22 cellular contexts compared by ENCODE assay signal in genomic region chr22:30236875-30237274, GRCh38. TPM values are rescaled to one million over a fixed set of nuclear protein-coding genes. Genes with fewer than 3 reads are reported as not detected.
DNase-seq lines count a peak whose midpoint lies in the region; ATAC-seq, FAIRE-seq and TF ChIP-seq lines count a peak whose summit lies in the region.
"Had no signal": no experiment of that assay in that cellular context is flagged by ENCODE, and none has a peak within 500 bp of the region (broad histone marks: within the 10 kb centered on the region; RNA-seq: fewer than 3 reads in every experiment).

No MANE protein-coding gene starts in this region.

- H3K4me1 ChIP-seq in PC-9 (replicated peaks; ENCODE audit: insufficient read depth) (peaks cover 73% of the 10 kb centered on the region), H1 (replicated peaks in 1 of 4; ENCODE audit: control insufficient read depth in 3 of 4, insufficient read depth in 4 of 4, low read length in 3 of 4) (peaks cover 8 to 29% (median 18%) of the 10 kb centered on the region in 4 experiments), skeletal muscle satellite cell (ENCODE audit: control insufficient read depth, insufficient read depth, low read length) (peaks cover 64% of the 10 kb centered on the region)

- H3K4me2 ChIP-seq in PC-9 (peak overlapping the region; percentile 79), H1 (ENCODE audit: insufficient read depth in 1 of 2, low read depth in 2 of 2, low read length in 2 of 2) (no peak overlapping the region), skeletal muscle satellite cell (ENCODE audit: low read length) (no peak overlapping the region)

- peaks cover 41% of the 10 kb centered on the region for H3K4me1 Mint-ChIP-seq in T-helper 2 cell treated with Interferon-gamma antibody and Interleukin-4, amounts not matched to agents 5 μg/mL and 100 μg/mL, for 36 hours (ENCODE audit: low read depth)
- H3K4me1 Mint-ChIP-seq in activated naive CD4-positive, alpha-beta T cell treated with anti-CD3 and anti-CD28 coated beads for 36 hours (ENCODE audit: low read depth): peaks cover 8% of the 10 kb centered on the region
- H3K4me1 Mint-ChIP-seq in activated CD4-positive, alpha-beta memory T cell treated with anti-CD3 and anti-CD28 coated beads for 36 hours (ENCODE audit: low read depth): peaks cover 13% of the 10 kb centered on the region

- H3K79me1 ChIP-seq in H1 (ENCODE audit: low read depth, low read length): no peaks in the 10 kb centered on the region

- H3K27me3 ChIP-seq in PC-9 (ENCODE audit: insufficient read depth, low read depth) (no peaks in the 10 kb centered on the region), H1 (replicated peaks in 1 of 4; ENCODE audit: control insufficient read depth in 3 of 4, extremely low read depth in 1 of 4, insufficient read depth in 3 of 4, low read length in 3 of 4) (no peaks in the 10 kb centered on the region), skeletal muscle satellite cell (ENCODE audit: control insufficient read depth, insufficient read depth, low read length) (no peaks in the 10 kb centered on the region)
- H3K27me3 ChIP-seq: Peyer's patch had no signal

- no peak overlapping the region for H4K5ac ChIP-seq in H1 (ENCODE audit: insufficient read length, low read depth, low read length)

- H3K9me3 ChIP-seq in PC-9 (ENCODE audit: insufficient read depth, low read depth) (no peaks in the 10 kb centered on the region), H1 (ENCODE audit: insufficient read depth in 2 of 2, low read depth in 1 of 2, low read length in 1 of 2) (no peaks in the 10 kb centered on the region), skeletal muscle satellite cell (replicated peaks; ENCODE audit: low read length) (no peaks in the 10 kb centered on the region)
- H3K9me3 ChIP-seq: Peyer's patch had no signal

- no peak overlapping the region for H3K56ac ChIP-seq in H1 (replicated peaks; ENCODE audit: insufficient read length, low read depth, low read length)

- peak overlapping the region; percentile 95 for H3K27ac ChIP-seq in PC-9
- no peak overlapping the region for H3K27ac ChIP-seq in H1 (ENCODE audit: low read depth, low read length)
- H3K27ac ChIP-seq: Peyer's patch had no signal

- BruUV-seq in PC-9 (replicated peaks; lab: Mats Ljungman, UMichigan): no TSS peak

- CTCF ChIA-PET in PC-9 (lab: Charles Lee): interaction anchor here (0.5 kb wide), 1 partner anchor 10 kb away, joined by 4 read pairs; no protein-coding TSS in a partner anchor
- CTCF ChIA-PET in H1 (lab: Charles Lee; ENCODE audit: partially characterized antibody): interaction anchor here (0.9 to 4.7 kb wide), 3 partner anchors 22 to 129 kb away, joined by 3 to 23 read pairs (median 3); no protein-coding TSS in a partner anchor
- CTCF ChIA-PET in activated naive CD4-positive, alpha-beta T cell treated with anti-CD3 and anti-CD28 coated beads for 36 hours (lab: Charles Lee): no interaction called here
- CTCF ChIA-PET in activated CD4-positive, alpha-beta memory T cell treated with anti-CD3 and anti-CD28 coated beads for 36 hours (lab: Charles Lee): interaction anchor here (1.1 to 1.7 kb wide), 2 partner anchors 51 to 77 kb away, joined by 3 to 4 read pairs; no protein-coding TSS in a partner anchor

- no peak for DNase-seq in T-helper 2 cell treated with Interferon-gamma antibody and Interleukin-4, amounts not matched to agents 5 μg/mL and 100 μg/mL, for 36 hours (ENCODE audit: low spot score)
- DNase-seq in T-helper 2 cell (no peak), PC-9 (no peak), H1 (ENCODE audit: low read depth in 1 of 2, low spot score in 2 of 2) (no peak)
- no peak for DNase-seq in activated naive CD4-positive, alpha-beta T cell treated with anti-CD3 and anti-CD28 coated beads for 36 hours
- DNase-seq in activated CD4-positive, alpha-beta memory T cell treated with anti-CD3 and anti-CD28 coated beads for 36 hours: no peak
- DNase-seq: 8988T; AML-193; CD4-positive, alpha-beta T cell; DMS79; GOT3; HFFc6; KBM-7; NCI-H1092 treated with DMSO at 0.1 percent for 48 hours; NCI-H187; NCI-H446; NCI-H748 treated with DMSO at 0.1 percent for 48 hours; Peyer's patch; SIG-M5 had no signal

- no peak overlapping the region for H2BK120ac ChIP-seq in H1 (replicated peaks; ENCODE audit: low read depth, low read length)

- no peak overlapping the region for H3K4ac ChIP-seq in H1 (replicated peaks; ENCODE audit: insufficient read length, low read depth, low read length)

- TF ChIP-seq CTCF in PC-9 (conservative IDR thresholded peaks at IDR 0.05): no peak
- no peak for TF ChIP-seq CTCF in H1 (IDR thresholded peaks at IDR 0.05; ENCODE audit: control extremely low read depth in 1 of 3, insufficient read depth in 1 of 3, low read depth in 1 of 3, low read length in 3 of 3)

- H3K23ac ChIP-seq in H1 (ENCODE audit: insufficient read length): no peak overlapping the region

- H4K8ac ChIP-seq in H1 (ENCODE audit: extremely low read depth, insufficient read depth, low read length): no peak overlapping the region

- no peak overlapping the region for H3K4me3 Mint-ChIP-seq in T-helper 2 cell treated with Interferon-gamma antibody and Interleukin-4, amounts not matched to agents 5 μg/mL and 100 μg/mL, for 36 hours
- no peak overlapping the region for H3K4me3 Mint-ChIP-seq in activated naive CD4-positive, alpha-beta T cell treated with anti-CD3 and anti-CD28 coated beads for 36 hours
- no peak overlapping the region for H3K4me3 Mint-ChIP-seq in activated CD4-positive, alpha-beta memory T cell treated with anti-CD3 and anti-CD28 coated beads for 36 hours
- H3K4me3 Mint-ChIP-seq: CD4-positive, alpha-beta T cell; HFFc6 had no signal

- H3K9ac ChIP-seq in H1 (replicated peaks in 1 of 4; ENCODE audit: extremely low read depth in 1 of 4, low read depth in 3 of 4, low read length in 3 of 4) (no peak overlapping the region), skeletal muscle satellite cell (ENCODE audit: low read depth, low read length) (peak overlapping the region; percentile 80)

- H2BK15ac ChIP-seq in H1 (ENCODE audit: low read length): no peak overlapping the region

- no peak overlapping the region for H3K14ac ChIP-seq in H1 (ENCODE audit: insufficient read length)

- H3K18ac ChIP-seq in H1 (ENCODE audit: extremely low read depth, low read length): no peak overlapping the region

- no peak overlapping the region for H2BK5ac ChIP-seq in H1 (ENCODE audit: low read depth, low read length)

- no peak overlapping the region for H2BK20ac ChIP-seq in H1 (ENCODE audit: low read length)

- intact Hi-C loops in PC-9 (cut with micrococcal nuclease; ENCODE audit: unreplicated experiment): loop anchor here (5.0 kb wide), 1 partner anchor 130 kb away; no protein-coding TSS in a partner anchor
- intact Hi-C loops in activated naive CD4-positive, alpha-beta T cell treated with anti-CD3 and anti-CD28 coated beads for 36 hours (cut with micrococcal nuclease): no loop called here
- intact Hi-C loops in activated CD4-positive, alpha-beta memory T cell treated with anti-CD3 and anti-CD28 coated beads for 36 hours (cut with micrococcal nuclease): no loop called here

- POLR2A ChIA-PET in PC-9 (lab: Charles Lee; ENCODE audit: unreplicated experiment) (no interaction called here), H1 (lab: Charles Lee; ENCODE audit: partially characterized antibody) (interaction anchor here (0.9 to 1.4 kb wide), 2 partner anchors 9 to 12 kb away, joined by 3 to 5 read pairs; no protein-coding TSS in a partner anchor)
- POLR2A ChIA-PET in activated CD4-positive, alpha-beta memory T cell treated with anti-CD3 and anti-CD28 coated beads for 36 hours (lab: Charles Lee): interaction anchor here (1.5 kb wide), 1 partner anchor 40 kb away, joined by 4 read pairs; no protein-coding TSS in a partner anchor

- H3K4me3 ChIP-seq in PC-9 (no peak overlapping the region; the same call in 1 of the 2 replicates), H1 (ENCODE audit: extremely low read depth in 1 of 4, insufficient read depth in 2 of 4, low read depth in 3 of 4, low read length in 4 of 4) (no peak overlapping the region), skeletal muscle satellite cell (ENCODE audit: low read length) (no peak overlapping the region)
- H3K4me3 ChIP-seq: Peyer's patch had no signal

- ATAC-seq in GM18861 (IDR thresholded peaks at IDR 0.05; ENCODE audit: unreplicated experiment): no peak

- H3K9me3 Mint-ChIP-seq in T-helper 2 cell treated with Interferon-gamma antibody and Interleukin-4, amounts not matched to agents 5 μg/mL and 100 μg/mL, for 36 hours: no peaks in the 10 kb centered on the region
- no peaks in the 10 kb centered on the region for H3K9me3 Mint-ChIP-seq in activated naive CD4-positive, alpha-beta T cell treated with anti-CD3 and anti-CD28 coated beads for 36 hours
- no peaks in the 10 kb centered on the region for H3K9me3 Mint-ChIP-seq in activated CD4-positive, alpha-beta memory T cell treated with anti-CD3 and anti-CD28 coated beads for 36 hours
- H3K9me3 Mint-ChIP-seq: CD4-positive, alpha-beta T cell; HFFc6 had no signal

- H3K79me2 ChIP-seq in PC-9 (ENCODE audit: low read depth): no peaks in the 10 kb centered on the region
- H3K79me2 ChIP-seq in H1 (ENCODE audit: control insufficient read depth in 1 of 2, insufficient read depth in 2 of 2, low read length in 2 of 2): no peaks in the 10 kb centered on the region

- peaks cover 7% of the 10 kb centered on the region; the same call in 1 of the 2 replicates for H3K36me3 ChIP-seq in PC-9 (ENCODE audit: low read depth)
- no peaks in the 10 kb centered on the region for H3K36me3 ChIP-seq in H1 (ENCODE audit: control insufficient read depth in 2 of 4, insufficient read depth in 4 of 4, low read length in 3 of 4)
- H3K36me3 ChIP-seq in skeletal muscle satellite cell (ENCODE audit: insufficient read depth, low read length): peaks cover 13% of the 10 kb centered on the region

- H3K23me2 ChIP-seq in H1 (ENCODE audit: low read depth, low read length): no peaks in the 10 kb centered on the region

- H2AFZ ChIP-seq in PC-9: no peak overlapping the region
- no peak overlapping the region for H2AFZ ChIP-seq in H1 (ENCODE audit: low read length)

- H4K20me1 ChIP-seq in PC-9 (ENCODE audit: insufficient read depth): no peaks in the 10 kb centered on the region
- H4K20me1 ChIP-seq in H1 (replicated peaks in 1 of 2; ENCODE audit: control insufficient read depth in 1 of 2, insufficient read depth in 2 of 2, low read length in 2 of 2): no peaks in the 10 kb centered on the region

- no peak for FAIRE-seq in H1 (lab: Jason Lieb, UNC)

- no peak for TF ChIP-seq RAD21 in H1 (IDR thresholded peaks at IDR 0.05 in 1 of 2, conservative IDR thresholded peaks at IDR 0.05 in 1 of 2; ENCODE audit: low read depth in 2 of 2, low read length in 2 of 2)

- TF ChIP-seq EP300 in H1 (IDR thresholded peaks at IDR 0.05; ENCODE audit: borderline replicate concordance in 1 of 2, low read depth in 2 of 2, low read length in 2 of 2): no peak

- H3K27me3 Mint-ChIP-seq in T-helper 2 cell treated with Interferon-gamma antibody and Interleukin-4, amounts not matched to agents 5 μg/mL and 100 μg/mL, for 36 hours (ENCODE audit: low read depth): no peaks in the 10 kb centered on the region
- H3K27me3 Mint-ChIP-seq in activated naive CD4-positive, alpha-beta T cell treated with anti-CD3 and anti-CD28 coated beads for 36 hours (ENCODE audit: low read depth): no peaks in the 10 kb centered on the region
- H3K27me3 Mint-ChIP-seq in activated CD4-positive, alpha-beta memory T cell treated with anti-CD3 and anti-CD28 coated beads for 36 hours: no peaks in the 10 kb centered on the region
- H3K27me3 Mint-ChIP-seq: CD4-positive, alpha-beta T cell had no signal

- H3K27ac Mint-ChIP-seq in T-helper 2 cell treated with Interferon-gamma antibody and Interleukin-4, amounts not matched to agents 5 μg/mL and 100 μg/mL, for 36 hours: peak overlapping the region; percentile 4
- no peak overlapping the region for H3K27ac Mint-ChIP-seq in activated naive CD4-positive, alpha-beta T cell treated with anti-CD3 and anti-CD28 coated beads for 36 hours
- no peak overlapping the region for H3K27ac Mint-ChIP-seq in activated CD4-positive, alpha-beta memory T cell treated with anti-CD3 and anti-CD28 coated beads for 36 hours
- H3K27ac Mint-ChIP-seq: CD4-positive, alpha-beta T cell had no signal

- TF ChIP-seq POLR2A in H1 (IDR thresholded peaks at IDR 0.05; ENCODE audit: control extremely low read depth in 1 of 2, low read depth in 2 of 2, low read length in 2 of 2): no peak

- no peak overlapping the region for H4K91ac ChIP-seq in H1 (replicated peaks; ENCODE audit: insufficient read length, low read length)

- WGBS in H1 (ENCODE audit: extremely low coverage in 1 of 2, insufficient coverage in 1 of 2, insufficient read length in 1 of 2, insufficient replicate concordance in 2 of 2, low coverage in 1 of 2, low lambda C conversion rate in 2 of 2, missing lambda C conversion rate in 1 of 2), 2 experiments: 96% methylated on average over 5 of the region's 5 CpGs; no CpG with 5 or more reads in 1 of the 2 experiments

- H2BK12ac ChIP-seq in H1 (ENCODE audit: low read depth, low read length): 0 out of 2 replicates have a peak overlapping the region, but pooled peaks have one; percentile 40

- peaks cover 24% of the 10 kb centered on the region for H3K36me3 Mint-ChIP-seq in T-helper 2 cell treated with Interferon-gamma antibody and Interleukin-4, amounts not matched to agents 5 μg/mL and 100 μg/mL, for 36 hours (ENCODE audit: low read depth)
- H3K36me3 Mint-ChIP-seq in activated naive CD4-positive, alpha-beta T cell treated with anti-CD3 and anti-CD28 coated beads for 36 hours (ENCODE audit: low read depth): peaks cover 8% of the 10 kb centered on the region
- H3K36me3 Mint-ChIP-seq in activated CD4-positive, alpha-beta memory T cell treated with anti-CD3 and anti-CD28 coated beads for 36 hours: peaks cover 11% of the 10 kb centered on the region

- H3F3A ChIP-seq in PC-9 (ENCODE audit: insufficient read depth, low read depth): peaks cover 66% of the 10 kb centered on the region

- no peak overlapping the region for H2AK5ac ChIP-seq in H1 (ENCODE audit: low read depth, low read length)

- H3K9me2 ChIP-seq in PC-9 (ENCODE audit: insufficient read depth): no peaks in the 10 kb centered on the region

RNA-seq across cellular contexts. Expression of gene LIF, which starts 9.7 kb away (rescaled TPM):
- total RNA-seq in PC-9 (2021): 17.2 and 17.4 TPM in 2 replicates
- total RNA-seq in H1 (2021; fragmentation: NEBNext Ultra II Directional; extraction: Animal tissue kit (Norgen Biotek cat#: 25700)): 3.3 and 3.5 TPM in 2 replicates
- polyA plus RNA-seq in H1 (2011; rRNA removed): 3.3 and 4.1 TPM in 2 replicates
- polyA plus RNA-seq in H1 (2011; cell fraction: cytosol; rRNA removed): 4.0 TPM
- 16.5 TPM for polyA plus RNA-seq in H1 (2011; cell fraction: nucleus; rRNA removed)
- 3.5 to 4.5 TPM (median 3.9 TPM) in 4 replicates for polyA plus RNA-seq in H1 (2012, experiment 1 of 2)
- polyA plus RNA-seq in H1 (2012, experiment 2 of 2): 2.9 TPM
- 2.2 TPM for polyA plus RNA-seq in H1 (2013, experiment 1 of 2)
- 1.8 TPM for polyA plus RNA-seq in H1 (2013, experiment 2 of 2)
- 9.4 and 9.6 TPM in 2 replicates for polyA minus RNA-seq in H1 (2011; rRNA and poly(A)+ RNA removed)
- polyA minus RNA-seq in H1 (2011; cell fraction: cytosol; rRNA and poly(A)+ RNA removed): 6.2 TPM
- polyA minus RNA-seq in H1 (2011; cell fraction: nucleus; rRNA and poly(A)+ RNA removed): 4.6 TPM
- 13.2 and 25.1 TPM in 2 replicates for total RNA-seq in skeletal muscle satellite cell (2012; rRNA removed)
- total RNA-seq in activated naive CD4-positive, alpha-beta T cell treated with anti-CD3 and anti-CD28 coated beads for 36 hours: 100 to 1,000 TPM; 111 to 115 TPM
- total RNA-seq in activated CD4-positive, alpha-beta memory T cell treated with anti-CD3 and anti-CD28 coated beads for 36 hours: 100 to 1,000 TPM; 176 to 189 TPM

RNA-seq across cellular contexts. Expression of gene OSM, which starts 29.8 kb away (rescaled TPM):
- total RNA-seq in PC-9 (2021): not detected in 2 replicates
- total RNA-seq in H1 (2021; fragmentation: NEBNext Ultra II Directional; extraction: Animal tissue kit (Norgen Biotek cat#: 25700)): not detected in 2 replicates
- not detected in 2 replicates for polyA plus RNA-seq in H1 (2011; rRNA removed)
- not detected for polyA plus RNA-seq in H1 (2011; cell fraction: cytosol; rRNA removed)
- polyA plus RNA-seq in H1 (2011; cell fraction: nucleus; rRNA removed): not detected
- polyA plus RNA-seq in H1 (2012, experiment 1 of 2): not detected in 4 replicates
- not detected for polyA plus RNA-seq in H1 (2012, experiment 2 of 2)
- not detected for polyA plus RNA-seq in H1 (2013, experiment 1 of 2)
- not detected for polyA plus RNA-seq in H1 (2013, experiment 2 of 2)
- not detected in 2 replicates for polyA minus RNA-seq in H1 (2011; rRNA and poly(A)+ RNA removed)
- polyA minus RNA-seq in H1 (2011; cell fraction: cytosol; rRNA and poly(A)+ RNA removed): not detected
- not detected for polyA minus RNA-seq in H1 (2011; cell fraction: nucleus; rRNA and poly(A)+ RNA removed)
- not detected in 2 replicates for total RNA-seq in skeletal muscle satellite cell (2012; rRNA removed)
- 10 to 100 TPM in 1 of 2 experiments, 1 to 10 TPM in 1; 8.9 to 11.2 TPM for total RNA-seq in activated naive CD4-positive, alpha-beta T cell treated with anti-CD3 and anti-CD28 coated beads for 36 hours
- 10 to 100 TPM; 39.6 to 41.2 TPM for total RNA-seq in activated CD4-positive, alpha-beta memory T cell treated with anti-CD3 and anti-CD28 coated beads for 36 hours
- total RNA-seq: HFFc6, MCF 10A, Peyer's patch had no signal

RNA-seq across cellular contexts. Expression of gene CASTOR1, which starts 52.4 kb away (rescaled TPM):
- total RNA-seq in PC-9 (2021): 10.6 and 11.1 TPM in 2 replicates
- 8.4 and 10.3 TPM in 2 replicates for total RNA-seq in H1 (2021; fragmentation: NEBNext Ultra II Directional; extraction: Animal tissue kit (Norgen Biotek cat#: 25700))
- polyA plus RNA-seq in H1 (2011; rRNA removed): 36.0 and 44.6 TPM in 2 replicates
- polyA plus RNA-seq in H1 (2011; cell fraction: cytosol; rRNA removed): 22.6 TPM
- 27.5 TPM for polyA plus RNA-seq in H1 (2011; cell fraction: nucleus; rRNA removed)
- polyA plus RNA-seq in H1 (2012, experiment 1 of 2): 3.7 to 12.4 TPM (median 11.3 TPM) in 4 replicates
- 10.9 TPM for polyA plus RNA-seq in H1 (2012, experiment 2 of 2)
- 9.5 TPM for polyA plus RNA-seq in H1 (2013, experiment 1 of 2)
- polyA plus RNA-seq in H1 (2013, experiment 2 of 2): 10.2 TPM
- 8.2 and 8.5 TPM in 2 replicates for polyA minus RNA-seq in H1 (2011; rRNA and poly(A)+ RNA removed)
- polyA minus RNA-seq in H1 (2011; cell fraction: cytosol; rRNA and poly(A)+ RNA removed): 3.8 TPM
- 8.7 TPM for polyA minus RNA-seq in H1 (2011; cell fraction: nucleus; rRNA and poly(A)+ RNA removed)
- 2.0 and 5.7 TPM in 2 replicates for total RNA-seq in skeletal muscle satellite cell (2012; rRNA removed)
- 1 to 10 TPM; 2.1 to 3.8 TPM for total RNA-seq in activated naive CD4-positive, alpha-beta T cell treated with anti-CD3 and anti-CD28 coated beads for 36 hours
- 1 to 10 TPM; 3.6 to 4.0 TPM for total RNA-seq in activated CD4-positive, alpha-beta memory T cell treated with anti-CD3 and anti-CD28 coated beads for 36 hours
